Comparison of ENCODE assay signal across 16 cellular contexts in the genomic region with DNA sequence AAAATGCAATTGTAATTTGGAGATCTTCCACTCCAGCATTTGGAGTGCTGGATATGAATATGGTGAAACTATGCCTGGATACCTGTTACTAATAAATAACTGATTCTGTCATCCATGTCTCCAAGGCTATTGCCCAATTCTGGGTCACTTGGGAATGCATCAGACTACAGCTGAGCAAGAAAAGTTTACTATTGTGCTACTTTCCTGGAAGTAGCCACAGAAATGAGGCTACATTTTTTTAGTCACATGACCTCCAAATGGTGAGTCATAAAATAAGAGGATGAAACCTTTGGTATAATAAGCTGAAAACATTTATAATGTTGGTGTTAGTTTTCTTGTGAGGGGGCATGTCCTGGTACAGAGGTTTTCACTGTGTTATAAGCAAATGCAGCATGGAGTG. TPM values are rescaled to one million over a fixed set of nuclear protein-coding genes. Genes with fewer than 3 reads are reported as not detected.
DNase-seq lines count a peak whose midpoint lies in the region; FAIRE-seq and TF ChIP-seq lines count a peak whose summit lies in the region.
"Had no signal": no experiment of that assay in that cellular context is flagged by ENCODE, and none has a peak within 500 bp of the region (broad histone marks: within the 10 kb centered on the region; RNA-seq: fewer than 3 reads in every experiment).

No MANE protein-coding gene starts in this region.

- H3K4me2 ChIP-seq in endothelial cell of umbilical vein (ENCODE audit: insufficient read depth, low read length) = no peak overlapping the region

- no peaks in the 10 kb centered on the region for H3K36me3 ChIP-seq in endothelial cell of umbilical vein (ENCODE audit: control insufficient read depth in 2 of 2, extremely low read depth in 1 of 2, insufficient read depth in 2 of 2, low read length in 2 of 2)
- no peaks in the 10 kb centered on the region for H3K36me3 ChIP-seq in spleen

- no peak overlapping the region for H3K27ac ChIP-seq in endothelial cell of umbilical vein (ENCODE audit: insufficient read depth, low read depth, low read length)
- H3K27ac ChIP-seq in spleen = no peak overlapping the region
- H3K27ac ChIP-seq: psoas muscle had no signal

- H3K27me3 ChIP-seq in endothelial cell of umbilical vein (ENCODE audit: control insufficient read depth in 2 of 2, insufficient read depth in 2 of 2, low read length in 2 of 2) (no peaks in the 10 kb centered on the region), spleen (replicated peaks in 1 of 7) (no peaks in the 10 kb centered on the region)

- H4K20me1 ChIP-seq in endothelial cell of umbilical vein (replicated peaks; ENCODE audit: control insufficient read depth, extremely low read depth, insufficient read depth, low read length) = no peaks in the 10 kb centered on the region

- H3K4me1 ChIP-seq in endothelial cell of umbilical vein (ENCODE audit: control insufficient read depth, extremely low read depth, insufficient read depth, low read length) = no peaks in the 10 kb centered on the region
- H3K4me1 ChIP-seq in spleen = peaks cover 0 to 7% (median 0%) of the 10 kb centered on the region in 6 donors
- H3K4me1 ChIP-seq: psoas muscle had no signal

- DNase-seq in EH (ENCODE audit: low read depth) (peak; percentile 47), M059J (ENCODE audit: low read depth) (peak; percentile 82), endothelial cell of umbilical vein (ENCODE audit: low read depth, low spot score) (no peak), non-pigmented ciliary epithelial cell (ENCODE audit: low read depth) (peak; percentile 45), NCI-H82 treated with DMSO at 0.1 percent for 48 hours (lab: John Stamatoyannopoulos, UW; ENCODE audit: unreplicated experiment) (no peak), NCI-H2196 treated with DMSO at 0.1 percent for 48 hours (lab: John Stamatoyannopoulos, UW; ENCODE audit: unreplicated experiment) (no peak), endothelial cell (ENCODE audit: low spot score) (no peak), spleen (no peak)
- DNase-seq: activated CD4-positive, alpha-beta memory T cell treated with anti-CD3 and anti-CD28 coated beads, Interleukin-2, amount 10 ng/mL, durations not matched to agents 7 days and 5 days; activated naive CD4-positive, alpha-beta T cell; cortex of kidney; hippocampal formation; NCI-H2029; psoas muscle had no signal

- dilution Hi-C loops in endothelial cell of umbilical vein (cut with MboI; ENCODE audit: extremely low pct_ligation_motif_present, low sequenced_read_pairs) = no loop called here

- intact Hi-C loops in endothelial cell of umbilical vein (cut with micrococcal nuclease) = no loop called here
- intact Hi-C loops in spleen (cut with DNase I; ENCODE audit: low total_unique reads) = no loop called here

- H3K4me3 Mint-ChIP-seq in endothelial cell (ENCODE audit: unreplicated experiment) = no peak overlapping the region

- no peaks in the 10 kb centered on the region for H3K9me3 Mint-ChIP-seq in endothelial cell (ENCODE audit: unreplicated experiment)

- no peaks in the 10 kb centered on the region for H3K36me3 Mint-ChIP-seq in endothelial cell (ENCODE audit: low read depth, unreplicated experiment)

- H3K27ac Mint-ChIP-seq in endothelial cell (ENCODE audit: unreplicated experiment) = no peak overlapping the region

- no peak for FAIRE-seq in endothelial cell of umbilical vein (lab: Jason Lieb, UNC)
- FAIRE-seq: GM19239 had no signal

- no peak overlapping the region for H3K9ac ChIP-seq in endothelial cell of umbilical vein (replicated peaks; ENCODE audit: extremely low read depth, insufficient read depth, low read length)

- no peaks in the 10 kb centered on the region for H3K4me1 Mint-ChIP-seq in endothelial cell (ENCODE audit: unreplicated experiment)

- no peak overlapping the region for H3K4me3 ChIP-seq in endothelial cell of umbilical vein (replicated peaks in 1 of 3; ENCODE audit: insufficient read depth in 1 of 3, low read depth in 1 of 3, low read length in 3 of 3)
- H3K4me3 ChIP-seq in spleen = no peak overlapping the region
- H3K4me3 ChIP-seq: psoas muscle had no signal

- no peak overlapping the region for H2AFZ ChIP-seq in endothelial cell of umbilical vein (ENCODE audit: low read depth, low read length)

- TF ChIP-seq CTCF in endothelial cell of umbilical vein (IDR thresholded peaks at IDR 0.05; ENCODE audit: extremely low read depth in 1 of 2, insufficient read depth in 1 of 2, low read depth in 1 of 2, low read length in 2 of 2) (no peak), endothelial cell (IDR thresholded peaks at IDR 0.05; ENCODE audit: unreplicated experiment) (no peak), spleen (IDR thresholded peaks at IDR 0.05 in 8 of 11, conservative IDR thresholded peaks at IDR 0.05 in 3 of 11) (no peak)

- H3K9me1 ChIP-seq in endothelial cell of umbilical vein (replicated peaks; ENCODE audit: control insufficient read depth, extremely low read depth, insufficient read depth, low read length) = no peaks in the 10 kb centered on the region

- TF ChIP-seq POLR2A in endothelial cell of umbilical vein (IDR thresholded peaks at IDR 0.05; ENCODE audit: low read depth, low read length) = no peak
- no peak for TF ChIP-seq POLR2A in spleen (IDR thresholded peaks at IDR 0.05)

- CTCF ChIA-PET in endothelial cell of umbilical vein (lab: Charles Lee) = no interaction called here

- POLR2A ChIA-PET in endothelial cell of umbilical vein (lab: Charles Lee) = no interaction called here

- H3K9me3 ChIP-seq in endothelial cell of umbilical vein (replicated peaks; ENCODE audit: control insufficient read depth, insufficient read depth, low read length) = no peaks in the 10 kb centered on the region
- peaks cover 0 to 5% (median 0%) of the 10 kb centered on the region in 8 donors for H3K9me3 ChIP-seq in spleen
- H3K9me3 ChIP-seq: psoas muscle had no signal

- no peaks in the 10 kb centered on the region for H3K79me2 ChIP-seq in endothelial cell of umbilical vein (ENCODE audit: control insufficient read depth, insufficient read depth, low read length)

- no TSS peak for BruUV-seq in endothelial cell of umbilical vein (replicated peaks; lab: Mats Ljungman, UMichigan)

- H3K27me3 Mint-ChIP-seq in endothelial cell (ENCODE audit: unreplicated experiment) = no peaks in the 10 kb centered on the region
- H3K27me3 Mint-ChIP-seq: activated CD4-positive, alpha-beta memory T cell treated with anti-CD3 and anti-CD28 coated beads, Interleukin-2, amount 10 ng/mL, durations not matched to agents 7 days and 5 days had no signal

TF ChIP-seq in endothelial cell of umbilical vein, 7 proteins besides CTCF, POLR2A, EP300 and RAD21:
- TF ChIP-seq, protein P1, sequence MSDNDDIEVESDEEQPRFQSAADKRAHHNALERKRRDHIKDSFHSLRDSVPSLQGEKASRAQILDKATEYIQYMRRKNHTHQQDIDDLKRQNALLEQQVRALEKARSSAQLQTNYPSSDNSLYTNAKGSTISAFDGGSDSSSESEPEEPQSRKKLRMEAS (IDR thresholded peaks at IDR 0.05; ENCODE audit: insufficient read depth, insufficient read length) = no peak
- no peak for TF ChIP-seq FOS (IDR thresholded peaks at IDR 0.05; ENCODE audit: borderline replicate concordance, insufficient read depth, low read length)
- no peak for TF ChIP-seq EZH2 (IDR thresholded peaks at IDR 0.05; ENCODE audit: borderline replicate concordance, low read depth, low read length, severe bottlenecking)
- peak; percentile 5 for TF ChIP-seq JUN (IDR thresholded peaks at IDR 0.05; ENCODE audit: borderline replicate concordance, insufficient read depth, insufficient read length, low read depth)
- TF ChIP-seq POLR2AphosphoS5 (IDR thresholded peaks at IDR 0.05; ENCODE audit: insufficient read depth, low read depth, low read length) = no peak

RNA-seq across cellular contexts. Expression of a gene that starts 44.4 kb away (rescaled TPM):
- total RNA-seq in M059J (2014; rRNA removed; shearing (Covaris generic)) = 0.34 and 0.66 TPM in 2 replicates
- total RNA-seq in endothelial cell of umbilical vein (not detected in 2 replicates), endothelial cell (ENCODE audit: unreplicated experiment) (0.44 TPM), spleen (under 1 TPM in 3 of 7 donors, not detected in 4; 0.23 to 0.88 (median 0.26) TPM)
- polyA plus RNA-seq in endothelial cell of umbilical vein (0.04 TPM in 1 of 2 replicates, not detected in the other), spleen (under 1 TPM in 1 of 3 donors, not detected in 2; 0.03 TPM)
- 0.03 TPM in 1 of 2 replicates, not detected in the other for polyA plus RNA-seq in endothelial cell of umbilical vein (2011; cell fraction: cytosol; rRNA removed)
- 0.05 and 0.14 TPM in 2 replicates for polyA plus RNA-seq in endothelial cell of umbilical vein (2011; cell fraction: nucleus; rRNA removed)
- polyA plus RNA-seq in endothelial cell of umbilical vein (2012) = not detected in 2 replicates
- not detected in 2 replicates for polyA minus RNA-seq in endothelial cell of umbilical vein
- not detected for polyA minus RNA-seq in endothelial cell of umbilical vein (2011; cell fraction: cytosol; rRNA and poly(A)+ RNA removed)
- polyA minus RNA-seq in endothelial cell of umbilical vein (2011; cell fraction: nucleus; rRNA and poly(A)+ RNA removed) = 0.19 and 0.72 TPM in 2 replicates
- total RNA-seq: activated CD4-positive, alpha-beta memory T cell treated with anti-CD3 and anti-CD28 coated beads, Interleukin-2, amount 10 ng/mL, durations not matched to agents 7 days and 5 days; mesenteric fat pad; psoas muscle had no signal
- polyA plus RNA-seq: psoas muscle had no signal

RNA-seq across cellular contexts. Expression of a gene that starts 44.5 kb away (rescaled TPM):
- 11.4 and 18.4 TPM in 2 replicates for total RNA-seq in M059J (2014; rRNA removed; shearing (Covaris generic))
- total RNA-seq in endothelial cell of umbilical vein = 16.8 and 17.0 TPM in 2 replicates
- polyA plus RNA-seq in endothelial cell of umbilical vein = 5.8 and 7.2 TPM in 2 replicates
- polyA plus RNA-seq in endothelial cell of umbilical vein (2011; cell fraction: cytosol; rRNA removed) = 5.7 and 6.9 TPM in 2 replicates
- polyA plus RNA-seq in endothelial cell of umbilical vein (2011; cell fraction: nucleus; rRNA removed) = 32.5 and 40.0 TPM in 2 replicates
- 13.1 and 17.0 TPM in 2 replicates for polyA plus RNA-seq in endothelial cell of umbilical vein (2012)
- 6.7 and 9.5 TPM in 2 replicates for polyA minus RNA-seq in endothelial cell of umbilical vein
- 14.3 TPM for polyA minus RNA-seq in endothelial cell of umbilical vein (2011; cell fraction: cytosol; rRNA and poly(A)+ RNA removed)
- 28.5 and 39.3 TPM in 2 replicates for polyA minus RNA-seq in endothelial cell of umbilical vein (2011; cell fraction: nucleus; rRNA and poly(A)+ RNA removed)
- total RNA-seq in endothelial cell (ENCODE audit: unreplicated experiment) = 11.1 TPM
- 10 to 100 TPM; 15.2 to 24.5 (median 18.4) TPM for total RNA-seq in spleen
- polyA plus RNA-seq in spleen = 1 to 10 TPM; 3.0 to 7.5 (median 4.2) TPM

Comparison
In these comparisons a context has a peak if more than half of its experiments do, and no peak if none do; other contexts are left out.
1. DNase-seq: peak in EH (single experiment), M059J (single experiment) and non-pigmented ciliary epithelial cell (single experiment); none in endothelial cell of umbilical vein (single experiment), NCI-H82 treated with DMSO at 0.1 percent for 48 hours (single experiment), NCI-H2196 treated with DMSO at 0.1 percent for 48 hours (single experiment), endothelial cell (single experiment) and spleen (single experiment).